In the genomic region with DNA sequence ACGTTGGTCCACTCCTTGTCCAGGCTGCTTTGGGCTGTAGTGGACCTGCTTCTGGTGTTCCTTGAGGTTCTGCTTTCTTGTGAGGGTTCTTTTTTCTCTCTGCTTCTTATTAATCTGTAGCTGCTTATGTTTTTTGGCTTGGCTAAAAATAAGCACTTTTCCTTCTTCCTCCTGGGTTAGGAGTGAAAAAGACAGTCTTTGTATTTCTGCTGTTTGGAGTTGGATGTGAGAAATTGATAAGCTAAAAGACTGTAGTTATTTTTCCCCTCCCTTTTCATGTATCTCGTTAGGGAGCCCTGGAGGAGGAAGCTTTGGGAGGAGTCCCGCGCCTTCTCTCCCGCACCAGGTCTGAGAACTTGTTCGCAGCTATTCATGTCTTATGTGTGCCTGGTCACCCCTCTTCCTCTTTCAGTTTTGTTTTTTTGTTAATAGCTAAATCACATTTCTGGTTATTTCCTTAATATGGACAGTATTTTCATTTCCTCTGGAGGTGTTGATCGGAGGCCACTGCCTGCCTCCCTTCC, we compare ENCODE assay signal across 2 cellular contexts.
TF ChIP-seq lines count a peak whose summit lies in the region.

No MANE protein-coding gene starts in this region.

TF ChIP-seq in HEK293, 187 proteins besides CTCF, POLR2A, EP300 and RAD21 (continued from another document):
- TF ChIP-seq ZNF792 (tag by site-specific recombination; IDR thresholded peaks at IDR 0.05) (no peak), KLF10 (tag by site-specific recombination; IDR thresholded peaks at IDR 0.05) (no peak), WT1 (tag by site-specific recombination; IDR thresholded peaks at IDR 0.05) (0 out of 2 replicates have a peak, but pooled peaks have one; percentile 26)

TF ChIP-seq in HepG2, 621 proteins besides CTCF, POLR2A, EP300 and RAD21 (continued from another document):
- TF ChIP-seq, protein P1, sequence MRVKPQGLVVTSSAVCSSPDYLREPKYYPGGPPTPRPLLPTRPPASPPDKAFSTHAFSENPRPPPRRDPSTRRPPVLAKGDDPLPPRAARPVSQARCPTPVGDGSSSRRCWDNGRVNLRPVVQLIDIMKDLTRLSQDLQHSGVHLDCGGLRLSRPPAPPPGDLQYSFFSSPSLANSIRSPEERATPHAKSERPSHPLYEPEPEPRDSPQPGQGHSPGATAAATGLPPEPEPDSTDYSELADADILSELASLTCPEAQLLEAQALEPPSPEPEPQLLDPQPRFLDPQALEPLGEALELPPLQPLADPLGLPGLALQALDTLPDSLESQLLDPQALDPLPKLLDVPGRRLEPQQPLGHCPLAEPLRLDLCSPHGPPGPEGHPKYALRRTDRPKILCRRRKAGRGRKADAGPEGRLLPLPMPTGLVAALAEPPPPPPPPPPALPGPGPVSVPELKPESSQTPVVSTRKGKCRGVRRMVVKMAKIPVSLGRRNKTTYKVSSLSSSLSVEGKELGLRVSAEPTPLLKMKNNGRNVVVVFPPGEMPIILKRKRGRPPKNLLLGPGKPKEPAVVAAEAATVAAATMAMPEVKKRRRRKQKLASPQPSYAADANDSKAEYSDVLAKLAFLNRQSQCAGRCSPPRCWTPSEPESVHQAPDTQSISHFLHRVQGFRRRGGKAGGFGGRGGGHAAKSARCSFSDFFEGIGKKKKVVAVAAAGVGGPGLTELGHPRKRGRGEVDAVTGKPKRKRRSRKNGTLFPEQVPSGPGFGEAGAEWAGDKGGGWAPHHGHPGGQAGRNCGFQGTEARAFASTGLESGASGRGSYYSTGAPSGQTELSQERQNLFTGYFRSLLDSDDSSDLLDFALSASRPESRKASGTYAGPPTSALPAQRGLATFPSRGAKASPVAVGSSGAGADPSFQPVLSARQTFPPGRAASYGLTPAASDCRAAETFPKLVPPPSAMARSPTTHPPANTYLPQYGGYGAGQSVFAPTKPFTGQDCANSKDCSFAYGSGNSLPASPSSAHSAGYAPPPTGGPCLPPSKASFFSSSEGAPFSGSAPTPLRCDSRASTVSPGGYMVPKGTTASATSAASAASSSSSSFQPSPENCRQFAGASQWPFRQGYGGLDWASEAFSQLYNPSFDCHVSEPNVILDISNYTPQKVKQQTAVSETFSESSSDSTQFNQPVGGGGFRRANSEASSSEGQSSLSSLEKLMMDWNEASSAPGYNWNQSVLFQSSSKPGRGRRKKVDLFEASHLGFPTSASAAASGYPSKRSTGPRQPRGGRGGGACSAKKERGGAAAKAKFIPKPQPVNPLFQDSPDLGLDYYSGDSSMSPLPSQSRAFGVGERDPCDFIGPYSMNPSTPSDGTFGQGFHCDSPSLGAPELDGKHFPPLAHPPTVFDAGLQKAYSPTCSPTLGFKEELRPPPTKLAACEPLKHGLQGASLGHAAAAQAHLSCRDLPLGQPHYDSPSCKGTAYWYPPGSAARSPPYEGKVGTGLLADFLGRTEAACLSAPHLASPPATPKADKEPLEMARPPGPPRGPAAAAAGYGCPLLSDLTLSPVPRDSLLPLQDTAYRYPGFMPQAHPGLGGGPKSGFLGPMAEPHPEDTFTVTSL (CRISPR knock-in tag; IDR thresholded peaks at IDR 0.05; ENCODE audit: borderline replicate concordance) = no peak
- TF ChIP-seq ZNF766 (CRISPR knock-in tag; IDR thresholded peaks at IDR 0.05; ENCODE audit: borderline replicate concordance) = no peak
- no peak for TF ChIP-seq ZNF605 (CRISPR knock-in tag; IDR thresholded peaks at IDR 0.05)
- TF ChIP-seq ZNF468 (CRISPR knock-in tag; IDR thresholded peaks at IDR 0.05) = no peak
- TF ChIP-seq, protein P2, sequence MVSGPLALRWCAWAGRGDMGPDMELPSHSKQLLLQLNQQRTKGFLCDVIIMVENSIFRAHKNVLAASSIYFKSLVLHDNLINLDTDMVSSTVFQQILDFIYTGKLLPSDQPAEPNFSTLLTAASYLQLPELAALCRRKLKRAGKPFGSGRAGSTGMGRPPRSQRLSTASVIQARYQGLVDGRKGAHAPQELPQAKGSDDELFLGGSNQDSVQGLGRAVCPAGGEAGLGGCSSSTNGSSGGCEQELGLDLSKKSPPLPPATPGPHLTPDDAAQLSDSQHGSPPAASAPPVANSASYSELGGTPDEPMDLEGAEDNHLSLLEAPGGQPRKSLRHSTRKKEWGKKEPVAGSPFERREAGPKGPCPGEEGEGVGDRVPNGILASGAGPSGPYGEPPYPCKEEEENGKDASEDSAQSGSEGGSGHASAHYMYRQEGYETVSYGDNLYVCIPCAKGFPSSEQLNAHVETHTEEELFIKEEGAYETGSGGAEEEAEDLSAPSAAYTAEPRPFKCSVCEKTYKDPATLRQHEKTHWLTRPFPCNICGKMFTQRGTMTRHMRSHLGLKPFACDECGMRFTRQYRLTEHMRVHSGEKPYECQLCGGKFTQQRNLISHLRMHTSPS (CRISPR knock-in tag; IDR thresholded peaks at IDR 0.05; ENCODE audit: low read depth) = no peak
- no peak for TF ChIP-seq SMAD9 (CRISPR knock-in tag; IDR thresholded peaks at IDR 0.05)
